In the genomic region with DNA sequence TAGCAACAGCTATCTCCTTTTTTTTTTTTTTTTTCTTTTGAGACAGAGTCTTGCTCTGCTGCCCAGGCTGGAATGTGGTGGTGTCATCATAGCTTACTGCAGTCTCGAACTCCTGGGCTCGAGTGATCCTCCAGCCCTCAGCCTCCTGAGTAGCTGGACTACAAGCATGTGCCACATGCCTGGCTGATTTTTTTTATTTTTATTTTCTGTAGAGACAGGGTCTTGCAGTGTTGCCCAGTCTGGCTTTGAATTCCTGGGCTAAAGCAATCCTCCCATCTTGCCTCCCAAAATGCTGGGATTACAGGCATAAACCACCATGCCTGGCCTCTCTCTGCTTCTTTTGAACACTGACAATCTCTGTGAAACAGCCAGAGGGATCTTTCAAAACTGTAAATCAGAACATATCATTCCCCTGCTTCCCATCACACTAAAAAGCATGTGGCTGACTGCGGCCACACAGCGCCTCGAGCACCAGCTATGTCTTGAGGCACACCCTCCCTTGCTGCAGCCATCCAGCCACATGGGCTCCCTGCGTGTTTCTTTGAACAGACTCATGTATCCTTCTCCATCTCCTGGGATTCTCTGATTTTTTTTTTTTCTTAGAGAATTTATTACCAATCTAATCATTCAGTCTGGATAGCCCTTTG, we compare ENCODE assay signal across 1 cellular context.
TF ChIP-seq lines count a peak whose summit lies in the region.

No MANE protein-coding gene starts in this region.

TF ChIP-seq in SK-N-SH, 30 proteins besides CTCF, POLR2A, EP300 and RAD21 (continued from another document):
- TF ChIP-seq, protein P1, sequence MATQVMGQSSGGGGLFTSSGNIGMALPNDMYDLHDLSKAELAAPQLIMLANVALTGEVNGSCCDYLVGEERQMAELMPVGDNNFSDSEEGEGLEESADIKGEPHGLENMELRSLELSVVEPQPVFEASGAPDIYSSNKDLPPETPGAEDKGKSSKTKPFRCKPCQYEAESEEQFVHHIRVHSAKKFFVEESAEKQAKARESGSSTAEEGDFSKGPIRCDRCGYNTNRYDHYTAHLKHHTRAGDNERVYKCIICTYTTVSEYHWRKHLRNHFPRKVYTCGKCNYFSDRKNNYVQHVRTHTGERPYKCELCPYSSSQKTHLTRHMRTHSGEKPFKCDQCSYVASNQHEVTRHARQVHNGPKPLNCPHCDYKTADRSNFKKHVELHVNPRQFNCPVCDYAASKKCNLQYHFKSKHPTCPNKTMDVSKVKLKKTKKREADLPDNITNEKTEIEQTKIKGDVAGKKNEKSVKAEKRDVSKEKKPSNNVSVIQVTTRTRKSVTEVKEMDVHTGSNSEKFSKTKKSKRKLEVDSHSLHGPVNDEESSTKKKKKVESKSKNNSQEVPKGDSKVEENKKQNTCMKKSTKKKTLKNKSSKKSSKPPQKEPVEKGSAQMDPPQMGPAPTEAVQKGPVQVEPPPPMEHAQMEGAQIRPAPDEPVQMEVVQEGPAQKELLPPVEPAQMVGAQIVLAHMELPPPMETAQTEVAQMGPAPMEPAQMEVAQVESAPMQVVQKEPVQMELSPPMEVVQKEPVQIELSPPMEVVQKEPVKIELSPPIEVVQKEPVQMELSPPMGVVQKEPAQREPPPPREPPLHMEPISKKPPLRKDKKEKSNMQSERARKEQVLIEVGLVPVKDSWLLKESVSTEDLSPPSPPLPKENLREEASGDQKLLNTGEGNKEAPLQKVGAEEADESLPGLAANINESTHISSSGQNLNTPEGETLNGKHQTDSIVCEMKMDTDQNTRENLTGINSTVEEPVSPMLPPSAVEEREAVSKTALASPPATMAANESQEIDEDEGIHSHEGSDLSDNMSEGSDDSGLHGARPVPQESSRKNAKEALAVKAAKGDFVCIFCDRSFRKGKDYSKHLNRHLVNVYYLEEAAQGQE (IDR thresholded peaks at IDR 0.05; ENCODE audit: low read depth, low read length) = no peak
- no peak for TF ChIP-seq JUND (IDR thresholded peaks at IDR 0.05)
- TF ChIP-seq GATA2 (CRISPR knock-in tag; IDR thresholded peaks at IDR 0.05) = no peak
TF ChIP-seq in SK-N-SH: peak in this region for 0.
